ENCODE assay signal across 10 cellular contexts in the genomic region with DNA sequence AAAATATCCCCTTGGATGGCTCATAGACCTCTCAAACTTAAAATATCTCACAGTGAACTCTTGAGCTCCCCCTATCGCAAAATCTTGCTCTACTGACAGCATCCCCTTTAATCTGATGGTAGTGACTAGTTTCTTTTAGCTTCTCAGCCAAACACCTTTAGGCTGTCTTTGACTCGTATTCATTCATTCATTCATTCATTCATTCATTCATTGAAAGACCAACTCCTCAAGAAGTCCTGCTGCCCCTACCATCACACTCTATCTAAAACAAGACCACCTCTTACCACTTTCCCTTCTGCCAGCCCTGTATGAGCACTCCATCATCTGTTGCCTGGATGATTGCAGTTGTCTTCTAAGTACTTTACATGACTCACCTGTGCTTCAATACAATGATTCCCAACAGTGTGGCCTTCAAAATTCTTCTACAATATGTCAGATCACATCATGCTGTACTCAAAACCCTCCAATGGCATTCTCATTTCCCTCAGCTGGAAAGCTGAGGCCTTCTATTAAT. TPM values are rescaled to one million over a fixed set of nuclear protein-coding genes. Genes with fewer than 3 reads are reported as not detected.
DNase-seq lines count a peak whose midpoint lies in the region; ATAC-seq and TF ChIP-seq lines count a peak whose summit lies in the region.
"Had no signal": no experiment of that assay in that cellular context is flagged by ENCODE, and none has a peak within 500 bp of the region (broad histone marks: within the 10 kb centered on the region; RNA-seq: fewer than 3 reads in every experiment).

No MANE protein-coding gene starts in this region.

- H4K20me1 ChIP-seq in Loucy (ENCODE audit: insufficient read depth, low read length, poor library complexity, severe bottlenecking), result no peaks in the 10 kb centered on the region

- no peaks in the 10 kb centered on the region for H3K9me3 ChIP-seq in Loucy (ENCODE audit: insufficient read depth, low read depth, low read length)

- TF ChIP-seq CTCF in Loucy (conservative IDR thresholded peaks at IDR 0.05; ENCODE audit: low read length), result peak; percentile 67

- H3K27me3 ChIP-seq in Loucy (ENCODE audit: insufficient read depth, low read length, poor library complexity, severe bottlenecking), result no peaks in the 10 kb centered on the region

- no peaks in the 10 kb centered on the region for H3F3A ChIP-seq in Loucy (ENCODE audit: low read depth)

- no peak overlapping the region for H3K9ac ChIP-seq in Loucy (ENCODE audit: low read depth, low read length, poor library complexity, severe bottlenecking)

- peak; percentile 41 for DNase-seq in SIG-M5 treated with dmso at 0.1 percent for 504 hours (lab: John Stamatoyannopoulos, UW; ENCODE audit: unreplicated experiment)
- DNase-seq in SIG-M5 (lab: John Stamatoyannopoulos, UW), result no peak
- DNase-seq in dermis blood vessel endothelial cell, result peak; percentile 60
- DNase-seq in renal cortical epithelial cell (ENCODE audit: low read depth), result peak; percentile 75
- no peak for DNase-seq in NCI-H2029 (lab: John Stamatoyannopoulos, UW)
- DNase-seq: CD4-positive, alpha-beta T cell; T-helper 9 cell had no signal

- no peak overlapping the region for H2AFZ ChIP-seq in Loucy (ENCODE audit: low read length)

- no peak overlapping the region for H3K4me2 ChIP-seq in Loucy (ENCODE audit: low read depth, low read length, poor library complexity, severe bottlenecking)

- H3K9me2 ChIP-seq in Loucy (replicated peaks; ENCODE audit: low read depth, low read length), result no peaks in the 10 kb centered on the region

- H3K79me2 ChIP-seq in Loucy (ENCODE audit: insufficient read depth, low read length), result no peaks in the 10 kb centered on the region

- H3K4me3 ChIP-seq in Loucy (ENCODE audit: low read length, poor library complexity, severe bottlenecking), result no peak overlapping the region

- no peaks in the 10 kb centered on the region for H3K36me3 ChIP-seq in Loucy (ENCODE audit: insufficient read depth, low read length)

- ATAC-seq in GM19035 (IDR thresholded peaks at IDR 0.05; ENCODE audit: unreplicated experiment) (no peak), GM19463 (IDR thresholded peaks at IDR 0.05; ENCODE audit: unreplicated experiment) (no peak)

- peaks cover 49% of the 10 kb centered on the region for H3K4me1 ChIP-seq in Loucy (ENCODE audit: insufficient read depth, low read length, poor library complexity, severe bottlenecking)

RNA-seq across cellular contexts. Expression of a gene that starts 46.8 kb away (rescaled TPM):
- total RNA-seq in dermis blood vessel endothelial cell (44.9 and 90.6 TPM in 2 replicates), renal cortical epithelial cell (21.3 and 54.2 TPM in 2 replicates)

Comparison
In these comparisons a context has a peak if more than half of its experiments do, and no peak if none do; other contexts are left out.
1. DNase-seq: peak in SIG-M5 treated with dmso at 0.1 percent for 504 hours (single experiment), dermis blood vessel endothelial cell (single experiment) and renal cortical epithelial cell (single experiment); none in SIG-M5 (single experiment) and NCI-H2029 (single experiment).